Comparison of ENCODE assay signal across 8 cellular contexts in the genomic region with DNA sequence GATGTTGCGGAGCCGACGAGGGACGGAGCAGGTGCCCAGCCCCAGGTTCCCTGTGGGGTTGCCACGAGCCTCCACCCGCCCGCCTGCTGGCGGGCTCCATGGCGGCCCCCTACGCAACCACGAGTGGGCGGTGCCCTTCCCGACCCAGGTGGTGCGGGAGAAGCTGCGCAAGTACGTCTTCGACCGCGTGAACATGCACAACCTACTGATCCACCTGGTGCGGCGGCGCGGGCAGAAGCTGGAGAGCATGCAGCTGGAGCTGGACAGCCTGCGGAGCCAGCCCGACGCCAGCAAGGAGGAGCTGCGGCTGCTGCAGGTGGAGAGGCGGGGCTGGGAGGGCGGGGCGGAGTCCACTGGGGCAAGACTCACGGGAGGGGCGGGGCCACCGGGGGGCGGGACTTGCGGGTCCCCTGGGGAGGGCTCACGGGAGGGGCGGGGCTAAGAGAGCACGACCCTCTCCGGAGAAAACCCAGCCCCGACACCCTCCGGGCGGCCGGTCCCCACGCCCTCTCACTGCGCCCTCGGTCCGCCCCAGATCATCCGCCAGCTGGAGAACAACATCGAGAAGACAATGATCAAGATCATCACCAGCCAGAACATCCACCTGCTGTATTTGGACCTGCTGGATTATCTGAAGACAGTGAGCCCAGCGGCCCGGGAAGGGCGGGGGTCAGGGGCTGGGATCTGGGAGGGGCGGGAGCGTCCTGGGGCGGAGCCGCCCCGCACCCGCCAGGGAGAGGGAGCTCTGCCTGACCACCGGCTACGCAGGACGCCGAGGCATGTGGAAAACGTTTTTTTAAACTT. TPM values are rescaled to one million over a fixed set of nuclear protein-coding genes. Genes with fewer than 3 reads are reported as not detected.
DNase-seq lines count a peak whose midpoint lies in the region; ATAC-seq and TF ChIP-seq lines count a peak whose summit lies in the region.

No MANE protein-coding gene starts in this region.

- H3K9me3 Mint-ChIP-seq in activated naive CD4-positive, alpha-beta T cell treated with anti-CD3 and anti-CD28 coated beads, Interleukin-2, amount 50 U/mL, for 72 hours = no peaks in the 10 kb centered on the region

- no peak overlapping the region for H2AFZ ChIP-seq in SU-DHL-6 (ENCODE audit: low read depth, low read length, severe bottlenecking)

- H3K9me3 ChIP-seq in SU-DHL-6 (ENCODE audit: insufficient read depth, low read length) (no peaks in the 10 kb centered on the region), upper lobe of right lung (no peaks in the 10 kb centered on the region)

- H3K36me3 ChIP-seq in SU-DHL-6 (ENCODE audit: low read length) = no peaks in the 10 kb centered on the region
- H3K36me3 ChIP-seq in upper lobe of right lung = no peaks in the 10 kb centered on the region

- TF ChIP-seq CTCF in SU-DHL-6 (IDR thresholded peaks at IDR 0.05; ENCODE audit: insufficient read depth, low read length, poor library complexity, severe bottlenecking) = no peak
- no peak for TF ChIP-seq CTCF in upper lobe of right lung (IDR thresholded peaks at IDR 0.05)

- H3K27ac Mint-ChIP-seq in activated naive CD4-positive, alpha-beta T cell treated with anti-CD3 and anti-CD28 coated beads, Interleukin-2, amount 50 U/mL, for 72 hours = no peak overlapping the region

- H3K27ac ChIP-seq in SU-DHL-6 (ENCODE audit: low read depth, low read length) (no peak overlapping the region), upper lobe of right lung (peak overlapping the region; percentile 45)

- H3K4me1 ChIP-seq in upper lobe of right lung = peaks cover 25% of the 10 kb centered on the region

- no peaks in the 10 kb centered on the region for H3K36me3 Mint-ChIP-seq in activated naive CD4-positive, alpha-beta T cell treated with anti-CD3 and anti-CD28 coated beads, Interleukin-2, amount 50 U/mL, for 72 hours

- no peaks in the 10 kb centered on the region for H4K20me1 ChIP-seq in SU-DHL-6 (ENCODE audit: low read depth, low read length)

- H3K79me2 ChIP-seq in SU-DHL-6 (ENCODE audit: insufficient read depth, low read length) = no peaks in the 10 kb centered on the region

- H3K4me3 ChIP-seq in SU-DHL-6 (ENCODE audit: insufficient read depth, low read length, poor library complexity, severe bottlenecking) (peak overlapping the region; percentile 38), upper lobe of right lung (peak overlapping the region; percentile 45)

- peak overlapping the region; percentile 57 for H3K4me2 ChIP-seq in SU-DHL-6 (ENCODE audit: low read depth, low read length, poor library complexity, severe bottlenecking)

- H3K27me3 ChIP-seq in SU-DHL-6 (ENCODE audit: low read length) (no peaks in the 10 kb centered on the region), upper lobe of right lung (peaks cover 28% of the 10 kb centered on the region)

- ATAC-seq in GM19324 (IDR thresholded peaks at IDR 0.05; ENCODE audit: low FRiP score, unreplicated experiment) (peak; percentile 50), upper lobe of right lung (peak; percentile 87)
- peak; percentile 69 to 84 for ATAC-seq in activated naive CD4-positive, alpha-beta T cell treated with anti-CD3 and anti-CD28 coated beads, Interleukin-2, amount 50 U/mL, for 72 hours

- no peaks in the 10 kb centered on the region for H3F3A ChIP-seq in SU-DHL-6 (ENCODE audit: insufficient read depth)

- DNase-seq in 8988T (peak; percentile 86), NCI-H128 (lab: John Stamatoyannopoulos, UW; ENCODE audit: unreplicated experiment) (peak; percentile 77), cardiac septum (ENCODE audit: low spot score) (peak; percentile 89), posterior vena cava (ENCODE audit: low spot score) (peak; percentile 87), upper lobe of right lung (peak; percentile 96)
- peak in 1 of 2 donors; percentile 80 for DNase-seq in activated naive CD4-positive, alpha-beta T cell treated with anti-CD3 and anti-CD28 coated beads, Interleukin-2, amount 50 U/mL, for 72 hours (ENCODE audit: low spot score in 2 of 2)

- peak overlapping the region; percentile 11; the same call in 1 of the 2 replicates for H3K9ac ChIP-seq in SU-DHL-6 (ENCODE audit: low read length)

- intact Hi-C loops in cardiac septum (cut with DNase I) = no loop called here
- intact Hi-C loops in posterior vena cava (cut with DNase I) = no loop called here
- intact Hi-C loops in upper lobe of right lung (cut with DNase I) = no loop called here

- no peaks in the 10 kb centered on the region for H3K9me2 ChIP-seq in SU-DHL-6 (replicated peaks; ENCODE audit: insufficient read depth, low read length)

RNA-seq across cellular contexts. Expression of gene CCDC183, which starts 3.9 kb away (rescaled TPM):
- total RNA-seq in activated naive CD4-positive, alpha-beta T cell treated with anti-CD3 and anti-CD28 coated beads, Interleukin-2, amount 50 U/mL, for 72 hours = 1 to 10 TPM in 1 of 2 donors, under 1 TPM in 1; 0.18 to 1.3 TPM
- total RNA-seq in cardiac septum (1.6 TPM), posterior vena cava (under 1 TPM; 0.29 to 0.42 TPM), upper lobe of right lung (4.0 TPM)

RNA-seq across cellular contexts. Expression of gene RABL6, which starts 7.7 kb away (rescaled TPM):
- total RNA-seq in activated naive CD4-positive, alpha-beta T cell treated with anti-CD3 and anti-CD28 coated beads, Interleukin-2, amount 50 U/mL, for 72 hours = 100 to 1,000 TPM in 1 of 2 donors, 10 to 100 TPM in 1; 79.3 to 101 TPM
- total RNA-seq in cardiac septum (66.4 TPM), posterior vena cava (10 to 100 TPM; 47.9 to 49.8 TPM), upper lobe of right lung (68.2 TPM)

RNA-seq across cellular contexts. Expression of gene TMEM141, which starts 8.9 kb away (rescaled TPM):
- 10 to 100 TPM; 31.1 to 46.8 TPM for total RNA-seq in activated naive CD4-positive, alpha-beta T cell treated with anti-CD3 and anti-CD28 coated beads, Interleukin-2, amount 50 U/mL, for 72 hours
- total RNA-seq in cardiac septum (62.5 TPM), posterior vena cava (10 to 100 TPM; 28.1 to 33.9 TPM), upper lobe of right lung (64.4 TPM)

RNA-seq across cellular contexts. Expression of gene LCN15, which starts 35.7 kb away (rescaled TPM):
- not detected for total RNA-seq in activated naive CD4-positive, alpha-beta T cell treated with anti-CD3 and anti-CD28 coated beads, Interleukin-2, amount 50 U/mL, for 72 hours
- total RNA-seq in cardiac septum (not detected), posterior vena cava (not detected), upper lobe of right lung (not detected)

RNA-seq across cellular contexts. Expression of gene LCN8, which starts 42.0 kb away (rescaled TPM):
- not detected for total RNA-seq in activated naive CD4-positive, alpha-beta T cell treated with anti-CD3 and anti-CD28 coated beads, Interleukin-2, amount 50 U/mL, for 72 hours
- total RNA-seq in cardiac septum (not detected), posterior vena cava (not detected), upper lobe of right lung (not detected)
